9 cellular contexts compared by ENCODE assay signal in the genomic region with DNA sequence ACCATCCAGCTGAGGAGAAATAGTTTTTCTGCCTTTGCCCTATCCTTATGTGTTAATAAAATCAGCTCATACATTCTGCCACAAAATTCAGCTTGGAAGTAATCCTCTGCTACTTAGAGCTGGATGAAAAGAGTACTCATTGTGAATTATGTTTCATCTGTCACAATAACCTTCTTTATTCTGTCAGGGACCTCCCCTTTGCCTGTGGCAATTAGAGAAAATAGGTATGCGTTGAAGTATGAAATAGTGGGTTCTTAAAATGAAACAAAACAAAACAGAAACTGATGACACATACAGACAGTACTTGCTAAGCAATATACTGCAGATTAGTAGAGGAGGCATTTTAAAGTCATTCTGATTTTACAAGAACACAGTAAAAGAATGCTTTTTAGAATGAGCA.
DNase-seq lines count a peak whose midpoint lies in the region; ATAC-seq and TF ChIP-seq lines count a peak whose summit lies in the region.
"Had no signal": no experiment of that assay in that cellular context is flagged by ENCODE, and none has a peak within 500 bp of the region (broad histone marks: within the 10 kb centered on the region; RNA-seq: fewer than 3 reads in every experiment).

No MANE protein-coding gene starts in this region.

- in situ Hi-C loops in gastrocnemius medialis (cut with MboI; ENCODE audit: low sequenced_read_pairs in 4 of 4) = loop anchor here in 3 of 4 donors (10.0 kb wide), 3 partner anchors 107 to 277 kb away; no protein-coding TSS in a partner anchor

- H3K4me3 ChIP-seq in MM.1S (ENCODE audit: low read length) = peak overlapping the region; percentile 33
- H3K4me3 ChIP-seq in esophagus muscularis mucosa = peak overlapping the region in 3 of 4 donors; percentile 13 to 34 (median 28)
- peak overlapping the region; percentile 45 to 52 (median 50) for H3K4me3 ChIP-seq in gastrocnemius medialis
- no peak overlapping the region for H3K4me3 ChIP-seq in GM23338

- H3K4me3 Mint-ChIP-seq in GM23338 = no peak overlapping the region

- no peaks in the 10 kb centered on the region for H3K9me2 ChIP-seq in MM.1S (replicated peaks; ENCODE audit: insufficient read depth, low read length)
- no peaks in the 10 kb centered on the region for H3K9me2 ChIP-seq in GM23338 (ENCODE audit: insufficient read depth)

- H3K4me2 ChIP-seq in MM.1S (ENCODE audit: low read depth, low read length) (peak overlapping the region; percentile 47), GM23338 (no peak overlapping the region)

- no peak for TF ChIP-seq EP300 in esophagus muscularis mucosa (IDR thresholded peaks at IDR 0.05)

- no peaks in the 10 kb centered on the region for H3K36me3 Mint-ChIP-seq in GM23338 (ENCODE audit: low read depth)

- TF ChIP-seq POLR2A in esophagus muscularis mucosa (IDR thresholded peaks at IDR 0.05; ENCODE audit: low read depth) = no peak
- TF ChIP-seq POLR2A in gastrocnemius medialis (IDR thresholded peaks at IDR 0.05) = no peak

- H2AFZ ChIP-seq in MM.1S (ENCODE audit: low read length) = no peak overlapping the region
- no peak overlapping the region for H2AFZ ChIP-seq in GM23338

- H3K9me3 Mint-ChIP-seq in GM23338 = no peaks in the 10 kb centered on the region

- no peaks in the 10 kb centered on the region for H3K27me3 Mint-ChIP-seq in GM23338 (ENCODE audit: insufficient read depth, low read depth, poor library complexity)

- peak; percentile 80 for DNase-seq in MM.1S
- no peak for DNase-seq in esophagus muscularis mucosa (ENCODE audit: extremely low spot score)
- DNase-seq in gastrocnemius medialis = no peak
- DNase-seq in cerebellar nuclear complex (lab: John Stamatoyannopoulos, UW) = no peak
- no peak for DNase-seq in GM23338 (ENCODE audit: low spot score)
- no peak for DNase-seq in 8988T

- H3K9me3 ChIP-seq in MM.1S (replicated peaks; ENCODE audit: insufficient read depth, low read length) = no peaks in the 10 kb centered on the region
- H3K9me3 ChIP-seq in esophagus muscularis mucosa = no peaks in the 10 kb centered on the region
- H3K9me3 ChIP-seq in gastrocnemius medialis = no peaks in the 10 kb centered on the region

- no peak for TF ChIP-seq CTCF in MM.1S (IDR thresholded peaks at IDR 0.05; ENCODE audit: low read length)
- TF ChIP-seq CTCF in esophagus muscularis mucosa (IDR thresholded peaks at IDR 0.05) = no peak
- TF ChIP-seq CTCF in gastrocnemius medialis (IDR thresholded peaks at IDR 0.05 in 4 of 5, conservative IDR thresholded peaks at IDR 0.05 in 1 of 5) = no peak
- TF ChIP-seq CTCF in GM23338 (conservative IDR thresholded peaks at IDR 0.05; ENCODE audit: low read depth in 2 of 2) = no peak

- H3K27ac ChIP-seq in MM.1S (ENCODE audit: low read length) (peak overlapping the region; percentile 5; the same call in 1 of the 2 replicates), esophagus muscularis mucosa (replicated peaks in 1 of 4) (peak overlapping the region in 3 of 4 donors; percentile 10 to 50 (median 46)), gastrocnemius medialis (peak overlapping the region; percentile 63 to 85 (median 82)), GM23338 (ENCODE audit: low read depth) (no peak overlapping the region)

- peaks cover 10% of the 10 kb centered on the region; the same call in 2 of the 3 replicates for H3K4me1 Mint-ChIP-seq in GM23338

- intact Hi-C loops in esophagus muscularis mucosa (cut with DNase I) (no loop called here), gastrocnemius medialis (cut with DNase I; ENCODE audit: low total_unique reads) (loop anchor here (2.0 to 5.0 kb wide), 2 partner anchors 96 to 111 kb away; no protein-coding TSS in a partner anchor)

- peak; percentile 55 for ATAC-seq in GM19043 (IDR thresholded peaks at IDR 0.05; ENCODE audit: low read depth, unreplicated experiment)
- peak in 1 of 2 donors; percentile 37 for ATAC-seq in gastrocnemius medialis
- no peak for ATAC-seq in GM23338
- ATAC-seq in GM19023 (IDR thresholded peaks at IDR 0.05; ENCODE audit: unreplicated experiment) = no peak
- ATAC-seq: SK-N-SH treated with all-trans-retinoic acid at 6 μM for 48 hours had no signal

- 52% methylated on average over 1 of the region's 1 CpG for WGBS in esophagus muscularis mucosa

- H3K79me2 ChIP-seq in MM.1S (ENCODE audit: low read length) (no peaks in the 10 kb centered on the region), GM23338 (replicated peaks; ENCODE audit: insufficient read depth) (no peaks in the 10 kb centered on the region)

- no peaks in the 10 kb centered on the region for H3K36me3 ChIP-seq in MM.1S (replicated peaks; ENCODE audit: insufficient read depth, low read length)
- no peaks in the 10 kb centered on the region for H3K36me3 ChIP-seq in esophagus muscularis mucosa
- no peaks in the 10 kb centered on the region for H3K36me3 ChIP-seq in gastrocnemius medialis
- H3K36me3 ChIP-seq in GM23338 (ENCODE audit: insufficient read depth) = no peaks in the 10 kb centered on the region

- no peak overlapping the region for H3K27ac Mint-ChIP-seq in GM23338

- H3F3A ChIP-seq in MM.1S (ENCODE audit: insufficient read depth, low read length) (no peaks in the 10 kb centered on the region; the same call in 1 of the 2 replicates), GM23338 (replicated peaks; ENCODE audit: low read depth) (no peaks in the 10 kb centered on the region)

- H3K9ac ChIP-seq in MM.1S (ENCODE audit: low read length) = no peak overlapping the region

- H3K4me1 ChIP-seq in MM.1S (ENCODE audit: low read length) (peaks cover 3% of the 10 kb centered on the region; the same call in 1 of the 2 replicates), esophagus muscularis mucosa (no peaks in the 10 kb centered on the region), gastrocnemius medialis (peaks cover 5 to 9% of the 10 kb centered on the region in 2 donors), GM23338 (ENCODE audit: insufficient read depth) (no peaks in the 10 kb centered on the region; the same call in 1 of the 2 replicates)

- H4K20me1 ChIP-seq in MM.1S (ENCODE audit: insufficient read depth, low read length) (no peaks in the 10 kb centered on the region), GM23338 (replicated peaks; ENCODE audit: insufficient read depth) (no peaks in the 10 kb centered on the region)

- no peaks in the 10 kb centered on the region for H3K27me3 ChIP-seq in MM.1S (replicated peaks; ENCODE audit: insufficient read depth, low read length)
- no peaks in the 10 kb centered on the region for H3K27me3 ChIP-seq in esophagus muscularis mucosa
- no peaks in the 10 kb centered on the region for H3K27me3 ChIP-seq in gastrocnemius medialis
- H3K27me3 ChIP-seq in GM23338 (ENCODE audit: insufficient read depth) = no peaks in the 10 kb centered on the region

TF ChIP-seq in GM23338, 12 proteins besides CTCF, POLR2A, EP300 and RAD21 (continues in another document):
- TF ChIP-seq STAT1 (IDR thresholded peaks at IDR 0.05; ENCODE audit: unreplicated experiment) (no peak), NANOG (IDR thresholded peaks at IDR 0.05; ENCODE audit: borderline replicate concordance) (no peak)
